ENCODE assay signal across 25 cellular contexts in the genomic region with DNA sequence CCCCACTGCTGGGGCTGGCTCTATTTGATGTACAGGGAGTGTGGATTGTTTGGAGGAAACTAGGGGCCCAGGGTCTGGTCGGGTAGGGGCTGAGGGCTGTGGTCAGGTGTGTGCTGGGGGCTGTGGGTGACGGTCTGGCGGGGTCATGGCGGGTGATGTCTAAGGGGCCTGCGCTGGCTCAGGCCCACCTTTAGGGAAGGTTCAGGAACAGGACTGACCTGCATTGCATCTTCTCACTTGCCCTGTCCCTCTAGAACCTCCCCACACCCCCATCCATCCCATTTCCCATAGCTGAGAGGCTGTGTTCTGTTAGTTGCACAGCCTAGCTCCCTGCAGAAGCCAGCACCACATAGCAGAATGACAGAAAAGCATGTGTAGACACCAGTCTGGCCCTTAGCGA. TPM values are rescaled to one million over a fixed set of nuclear protein-coding genes. Genes with fewer than 3 reads are reported as not detected.
"Had no signal": no experiment of that assay in that cellular context is flagged by ENCODE, and none has a peak within 500 bp of the region (broad histone marks: within the 10 kb centered on the region; RNA-seq: fewer than 3 reads in every experiment).

No MANE protein-coding gene starts in this region.

- H3K9me3 Mint-ChIP-seq: dendritic cell treated with granulocyte-macrophage colony-stimulating factor and Interleukin-4, amounts not matched to agents 40 ng/mL and 50 ng/mL, for 4 days; naive thymus-derived CD8-positive, alpha-beta T cell; neural crest cell; stimulated activated naive B cell treated with anti-CD40 and anti-IgM and Interleukin-4, amounts not matched to agents 10 μg/mL and 1 μg/mL and 100 μg/mL, for 72 hours; stimulated activated naive CD8-positive, alpha-beta T cell treated with anti-CD3 and anti-CD28 coated beads, Interleukin-15, Interleukin-2, amounts not matched to agents 100 ng/mL and 50 ng/mL, for 24 hours had no signal

- H3K36me3 Mint-ChIP-seq: naive thymus-derived CD8-positive, alpha-beta T cell; stimulated activated naive B cell treated with anti-CD40 and anti-IgM and Interleukin-4, amounts not matched to agents 10 μg/mL and 1 μg/mL and 100 μg/mL, for 72 hours had no signal

- H3K27me3 Mint-ChIP-seq: dendritic cell treated with granulocyte-macrophage colony-stimulating factor and Interleukin-4, amounts not matched to agents 40 ng/mL and 50 ng/mL, for 4 days; naive thymus-derived CD8-positive, alpha-beta T cell; stimulated activated naive B cell treated with anti-CD40 and anti-IgM and Interleukin-4, amounts not matched to agents 10 μg/mL and 1 μg/mL and 100 μg/mL, for 72 hours; stimulated activated naive CD8-positive, alpha-beta T cell treated with anti-CD3 and anti-CD28 coated beads, Interleukin-15, Interleukin-2, amounts not matched to agents 100 ng/mL and 50 ng/mL, for 24 hours had no signal

- H3K27ac ChIP-seq: colonic mucosa, esophagus muscularis mucosa, foreskin keratinocyte, heart right ventricle, left lung, neutrophil, parathyroid adenoma, prostate gland, right atrium auricular region, skin epidermis, thoracic aorta, tibial nerve, upper lobe of left lung, vagina had no signal

- H3K27me3 ChIP-seq: colonic mucosa, esophagus muscularis mucosa, foreskin keratinocyte, heart right ventricle, left lung, neutrophil, right atrium auricular region, tibial nerve, upper lobe of left lung, vagina had no signal

- H3K4me1 ChIP-seq: colonic mucosa, foreskin keratinocyte, left lung, parathyroid adenoma, prostate gland, tibial nerve, upper lobe of left lung, vagina had no signal

- H3K27ac Mint-ChIP-seq: dendritic cell treated with granulocyte-macrophage colony-stimulating factor and Interleukin-4, amounts not matched to agents 40 ng/mL and 50 ng/mL, for 4 days; naive thymus-derived CD8-positive, alpha-beta T cell; stimulated activated naive B cell treated with anti-CD40 and anti-IgM and Interleukin-4, amounts not matched to agents 10 μg/mL and 1 μg/mL and 100 μg/mL, for 72 hours; stimulated activated naive CD8-positive, alpha-beta T cell treated with anti-CD3 and anti-CD28 coated beads, Interleukin-15, Interleukin-2, amounts not matched to agents 100 ng/mL and 50 ng/mL, for 24 hours had no signal

- H3K9me3 ChIP-seq: colonic mucosa, esophagus muscularis mucosa, heart right ventricle, left lung, neutrophil, prostate gland, right atrium auricular region, thoracic aorta, tibial nerve, upper lobe of left lung, vagina had no signal

- H3K4me3 ChIP-seq: colonic mucosa, esophagus muscularis mucosa, heart right ventricle, left lung, prostate gland, right atrium auricular region, skin epidermis, thoracic aorta, tibial nerve, upper lobe of left lung, vagina had no signal

- ATAC-seq: foreskin keratinocyte; heart right ventricle; left cardiac atrium; left lung; naive thymus-derived CD8-positive, alpha-beta T cell; stimulated activated naive B cell treated with anti-CD40 and anti-IgM and Interleukin-4, amounts not matched to agents 10 μg/mL and 1 μg/mL and 100 μg/mL, for 72 hours had no signal

- H3K4me3 Mint-ChIP-seq: dendritic cell treated with granulocyte-macrophage colony-stimulating factor and Interleukin-4, amounts not matched to agents 40 ng/mL and 50 ng/mL, for 4 days; naive thymus-derived CD8-positive, alpha-beta T cell; neural crest cell; stimulated activated naive B cell treated with anti-CD40 and anti-IgM and Interleukin-4, amounts not matched to agents 10 μg/mL and 1 μg/mL and 100 μg/mL, for 72 hours; stimulated activated naive CD8-positive, alpha-beta T cell treated with anti-CD3 and anti-CD28 coated beads, Interleukin-15, Interleukin-2, amounts not matched to agents 100 ng/mL and 50 ng/mL, for 24 hours had no signal

- H3K36me3 ChIP-seq: colonic mucosa, left lung, neutrophil, prostate gland, upper lobe of left lung, vagina had no signal

- DNase-seq: colonic mucosa; effector CD8-positive, alpha-beta T cell; foreskin keratinocyte; glutamatergic neuron; heart right ventricle; hippocampal formation; left cardiac atrium; stimulated activated CD4-positive, alpha-beta T cell treated with anti-CD3 and anti-CD28 coated beads, Interleukin-15, amount 100 ng/mL, for 24 hours; stimulated activated CD4-positive, alpha-beta T cell treated with anti-CD3 and anti-CD28 coated beads, Interleukin-2, amount 100 ng/mL, for 48 hours; stimulated activated naive B cell treated with anti-CD40 and anti-IgM and Interleukin-4, amounts not matched to agents 10 μg/mL and 1 μg/mL and 100 μg/mL, for 72 hours; upper lobe of left lung had no signal

- H3K4me1 Mint-ChIP-seq: naive thymus-derived CD8-positive, alpha-beta T cell; stimulated activated naive B cell treated with anti-CD40 and anti-IgM and Interleukin-4, amounts not matched to agents 10 μg/mL and 1 μg/mL and 100 μg/mL, for 72 hours had no signal

- H3K9ac ChIP-seq: parathyroid adenoma had no signal

RNA-seq across cellular contexts. Expression of a gene that starts 39.1 kb away (rescaled TPM):
- polyA plus RNA-seq: naive thymus-derived CD8-positive, alpha-beta T cell had no signal
